ENCODE assay signal across 9 cellular contexts in the genomic region with DNA sequence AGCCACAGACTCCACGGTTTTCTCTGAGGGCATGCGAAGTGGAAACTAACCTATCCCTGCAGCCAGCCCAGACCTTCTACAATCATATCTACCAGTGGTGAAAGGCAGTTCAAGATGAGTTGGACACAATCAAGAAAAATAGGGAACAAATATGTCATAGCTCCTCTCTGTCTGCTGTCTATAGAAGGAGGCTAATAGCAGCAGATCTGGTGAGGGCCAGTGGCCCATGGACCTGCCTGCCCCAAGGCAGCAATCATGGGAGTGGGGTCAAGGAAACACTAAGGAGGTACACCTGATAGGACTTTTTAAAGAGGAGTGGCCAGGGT.
DNase-seq lines count a peak whose midpoint lies in the region; ATAC-seq and TF ChIP-seq lines count a peak whose summit lies in the region.
"Had no signal": no experiment of that assay in that cellular context is flagged by ENCODE, and none has a peak within 500 bp of the region (broad histone marks: within the 10 kb centered on the region; RNA-seq: fewer than 3 reads in every experiment).

No MANE protein-coding gene starts in this region.

- H3K9ac ChIP-seq in DND-41 (ENCODE audit: low read depth, low read length) (peak overlapping the region; percentile 43), SK-N-MC (ENCODE audit: insufficient read length) (peak overlapping the region; percentile 3)
- H3K9ac ChIP-seq: KMS-11 had no signal

- H3K27me3 ChIP-seq in DND-41 (ENCODE audit: insufficient read depth, low read length, poor library complexity) (no peaks in the 10 kb centered on the region), esophagus (ENCODE audit: control insufficient read depth in 1 of 2, insufficient read depth in 2 of 2, low read length in 2 of 2) (no peaks in the 10 kb centered on the region), sigmoid colon (peaks cover 0 to 11% (median 0%) of the 10 kb centered on the region in 3 donors)

- H3K4me2 ChIP-seq in DND-41 (ENCODE audit: insufficient read depth, low read length), result peak overlapping the region; percentile 84
- H3K4me2 ChIP-seq: KMS-11 had no signal

- TF ChIP-seq CTCF in DND-41 (IDR thresholded peaks at IDR 0.05; ENCODE audit: borderline replicate concordance, extremely low read depth, low read length, poor library complexity, severe bottlenecking), result no peak
- no peak for TF ChIP-seq CTCF in sigmoid colon (IDR thresholded peaks at IDR 0.05)

- intact Hi-C loops in sigmoid colon (cut with DNase I), result loop anchor here (5.0 to 10.0 kb wide), 2 partner anchors 224 to 281 kb away; a partner anchor contains a TSS

- DNase-seq in DND-41 (no peak), SK-N-MC (ENCODE audit: low read depth, low spot score) (no peak), sigmoid colon (no peak), AML-193 (lab: John Stamatoyannopoulos, UW) (no peak), glomerular visceral epithelial cell (ENCODE audit: extremely low spot score) (no peak)

- H3K36me3 ChIP-seq in DND-41 (ENCODE audit: insufficient read depth, low read length) (peaks cover 41% of the 10 kb centered on the region), SK-N-MC (ENCODE audit: insufficient read depth, low read length) (no peaks in the 10 kb centered on the region), esophagus (ENCODE audit: control insufficient read depth in 2 of 2, insufficient read depth in 2 of 2, low read length in 1 of 2) (no peaks in the 10 kb centered on the region), sigmoid colon (no peaks in the 10 kb centered on the region)

- H3K9me3 ChIP-seq in DND-41 (ENCODE audit: insufficient read depth, low read length, severe bottlenecking) (no peaks in the 10 kb centered on the region), SK-N-MC (ENCODE audit: low read depth, low read length) (no peaks in the 10 kb centered on the region), esophagus (ENCODE audit: control insufficient read depth in 2 of 2, insufficient read depth in 1 of 2, low read depth in 1 of 2, low read length in 1 of 2) (no peaks in the 10 kb centered on the region), sigmoid colon (no peaks in the 10 kb centered on the region)

- peak overlapping the region; percentile 82 for H3K27ac ChIP-seq in DND-41 (ENCODE audit: low read length)
- H3K27ac ChIP-seq in SK-N-MC, result peak overlapping the region; percentile 53
- H3K27ac ChIP-seq in esophagus (ENCODE audit: low read depth in 2 of 2, low read length in 1 of 2), result peak overlapping the region; percentile 35 to 71
- H3K27ac ChIP-seq in sigmoid colon, result peak overlapping the region in 3 of 4 donors; percentile 31 to 76 (median 67)
- H3K27ac ChIP-seq: KMS-11 had no signal

- H4K20me1 ChIP-seq in DND-41 (ENCODE audit: insufficient read depth, low read length), result no peaks in the 10 kb centered on the region; the same call in 1 of the 2 replicates

- H3K4me3 ChIP-seq in DND-41 (ENCODE audit: low read depth in 1 of 2, low read length in 2 of 2), result peak overlapping the region in 1 of 2 experiments; percentile 55; a peak in 2 of 4 replicates
- peak overlapping the region; percentile 73 for H3K4me3 ChIP-seq in SK-N-MC
- no peak overlapping the region for H3K4me3 ChIP-seq in esophagus (ENCODE audit: low read depth in 1 of 2, low read length in 2 of 2)
- H3K4me3 ChIP-seq in sigmoid colon, result no peak overlapping the region

- no peak for ATAC-seq in DND-41 (ENCODE audit: insufficient read depth, low read depth)
- no peak for ATAC-seq in HG02759 (IDR thresholded peaks at IDR 0.05; ENCODE audit: unreplicated experiment)
- no peak for ATAC-seq in HG03521 (IDR thresholded peaks at IDR 0.05; ENCODE audit: unreplicated experiment)

- no peak for TF ChIP-seq POLR2A in sigmoid colon (IDR thresholded peaks at IDR 0.05)

- WGBS in esophagus, 2 donors, result 58 to 63% methylated on average over 2 of the region's 2 CpGs
- WGBS in sigmoid colon, 2 donors, result 82 to 86% methylated on average over 2 of the region's 2 CpGs

- no peak overlapping the region for H2AFZ ChIP-seq in DND-41 (ENCODE audit: low read depth, low read length)

- TF ChIP-seq EP300 in sigmoid colon (IDR thresholded peaks at IDR 0.05), result no peak

- peaks cover 91% of the 10 kb centered on the region for H3K4me1 ChIP-seq in DND-41 (ENCODE audit: insufficient read depth, low read length)
- peaks cover 6 to 10% of the 10 kb centered on the region in 2 donors for H3K4me1 ChIP-seq in esophagus (ENCODE audit: control insufficient read depth in 2 of 2, insufficient read depth in 2 of 2, low read length in 1 of 2)
- peaks cover 0 to 34% (median 29%) of the 10 kb centered on the region in 4 donors for H3K4me1 ChIP-seq in sigmoid colon

- H3K79me2 ChIP-seq in DND-41 (ENCODE audit: insufficient read depth, low read length), result peaks cover 70% of the 10 kb centered on the region
